In genomic region chr2:96477458-96477857, GRCh38 we compare ENCODE assay signal across 31 cellular contexts. TPM values are rescaled to one million over a fixed set of nuclear protein-coding genes. Genes with fewer than 3 reads are reported as not detected.
"Had no signal": no experiment of that assay in that cellular context is flagged by ENCODE, and none has a peak within 500 bp of the region (broad histone marks: within the 10 kb centered on the region; RNA-seq: fewer than 3 reads in every experiment).

No MANE protein-coding gene starts in this region.

- H3K27ac ChIP-seq: brain microvascular endothelial cell, coronary artery, dorsolateral prefrontal cortex, esophagus muscularis mucosa, foreskin keratinocyte, gastroesophageal sphincter, heart right ventricle, WERI-Rb-1 had no signal

- H3K36me3 ChIP-seq: brain microvascular endothelial cell, esophagus muscularis mucosa, gastroesophageal sphincter, heart right ventricle, WERI-Rb-1 had no signal

- DNase-seq: activated B cell treated with CpG ODN at 0.5 μM for 24 hours; activated CD4-positive, alpha-beta T cell treated with anti-CD3 and anti-CD28 coated beads for 48 hours; activated CD4-positive, alpha-beta T cell treated with anti-CD3 and anti-CD28 coated beads, Interleukin-2, amount 50 U/mL, for 1 hour; activated CD4-positive, alpha-beta T cell treated with anti-CD3 and anti-CD28 coated beads, Interleukin-2, amount 50 U/mL, for 48 hours; activated CD8-positive, alpha-beta memory T cell treated with anti-CD3 and anti-CD28 coated beads for 24 hours; activated CD8-positive, alpha-beta T cell treated with anti-CD3 and anti-CD28 coated beads for 36 hours; activated gamma-delta T cell treated with Interleukin-2 at 50 U/mL for 16 hours; activated naive CD4-positive, alpha-beta T cell treated with anti-CD3 and anti-CD28 coated beads, Interleukin-2, amount 50 U/mL, for 16 hours; activated naive CD4-positive, alpha-beta T cell treated with Interleukin-2 at 50 U/mL for 16 hours; activated T-cell treated with anti-CD3 and anti-CD28 coated beads, Interleukin-2, amount 50 U/mL, for 48 hours; amniotic stem cell; anterior cingulate cortex; brain microvascular endothelial cell; dorsolateral prefrontal cortex; effector memory CD4-positive, alpha-beta T cell; endodermal cell; erythroblast; foreskin keratinocyte; heart right ventricle; T-helper 1 cell; T-helper 17 cell; T1000; WERI-Rb-1 had no signal

- H3K9me3 ChIP-seq: esophagus muscularis mucosa, gastroesophageal sphincter had no signal

- H3K4me1 ChIP-seq: esophagus muscularis mucosa, foreskin keratinocyte, gastroesophageal sphincter, heart right ventricle had no signal

- ATAC-seq: activated CD4-positive, CD25-positive, alpha-beta regulatory T cell treated with anti-CD3 and anti-CD28 coated beads, Interleukin-2, amount 50 U/mL, for 24 hours; activated CD8-positive, alpha-beta T cell treated with anti-CD3 and anti-CD28 coated beads for 36 hours; foreskin keratinocyte; gastroesophageal sphincter; heart right ventricle; T-helper 17 cell had no signal

- H3K4me3 ChIP-seq: coronary artery, dorsolateral prefrontal cortex, esophagus muscularis mucosa, gastroesophageal sphincter, heart right ventricle had no signal

- FAIRE-seq: astrocyte, bronchial epithelial cell had no signal

RNA-seq across cellular contexts. Expression of gene NEURL3, which starts 27.7 kb away (rescaled TPM):
- total RNA-seq: activated B cell treated with CpG ODN at 0.5 μM for 24 hours, bronchial epithelial cell, cardiac septum, cerebellum, endodermal cell, esophagus muscularis mucosa, foreskin keratinocyte, gastroesophageal sphincter had no signal
- polyA plus RNA-seq: foreskin keratinocyte had no signal
